In the genomic region with DNA sequence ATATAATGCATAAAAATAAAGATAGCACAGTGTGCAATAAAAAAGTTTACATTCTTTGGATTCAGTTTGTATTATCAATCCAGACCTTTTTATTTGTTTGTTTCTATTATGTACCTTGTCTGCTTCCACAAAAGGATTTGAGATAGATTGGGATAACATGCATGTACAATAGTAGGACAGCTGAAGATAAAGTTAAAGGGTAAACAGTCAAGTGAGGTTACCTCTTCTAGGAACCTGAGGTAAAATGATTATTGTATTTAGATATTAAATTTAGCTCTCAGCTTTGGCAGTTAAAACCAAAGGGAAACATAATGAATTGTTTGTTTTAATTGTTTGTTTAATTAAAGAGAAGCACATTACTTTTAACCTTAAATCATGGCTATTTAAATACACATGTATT, we compare ENCODE assay signal across 1 cellular context.
TF ChIP-seq lines count a peak whose summit lies in the region.

No MANE protein-coding gene starts in this region.

TF ChIP-seq in HepG2, 621 proteins besides CTCF, POLR2A, EP300 and RAD21 (continued from another document):
- TF ChIP-seq, protein P1, sequence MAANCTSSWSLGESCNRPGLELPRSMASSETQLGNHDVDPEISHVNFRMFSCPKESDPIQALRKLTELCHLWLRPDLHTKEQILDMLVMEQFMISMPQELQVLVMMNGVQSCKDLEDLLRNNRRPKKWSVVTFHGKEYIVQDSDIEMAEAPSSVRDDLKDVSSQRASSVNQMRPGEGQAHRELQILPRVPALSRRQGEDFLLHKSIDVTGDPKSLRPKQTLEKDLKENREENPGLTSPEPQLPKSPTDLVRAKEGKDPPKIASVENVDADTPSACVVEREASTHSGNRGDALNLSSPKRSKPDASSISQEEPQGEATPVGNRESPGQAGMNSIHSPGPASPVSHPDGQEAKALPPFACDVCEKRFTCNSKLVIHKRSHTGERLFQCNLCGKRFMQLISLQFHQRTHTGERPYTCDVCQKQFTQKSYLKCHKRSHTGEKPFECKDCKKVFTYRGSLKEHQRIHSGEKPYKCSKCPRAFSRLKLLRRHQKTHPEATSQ (CRISPR knock-in tag; IDR thresholded peaks at IDR 0.05; ENCODE audit: borderline replicate concordance): no peak
- no peak for TF ChIP-seq ZNF777 (CRISPR knock-in tag; IDR thresholded peaks at IDR 0.05)
